ENCODE assay signal across 1 cellular context in the genomic region with DNA sequence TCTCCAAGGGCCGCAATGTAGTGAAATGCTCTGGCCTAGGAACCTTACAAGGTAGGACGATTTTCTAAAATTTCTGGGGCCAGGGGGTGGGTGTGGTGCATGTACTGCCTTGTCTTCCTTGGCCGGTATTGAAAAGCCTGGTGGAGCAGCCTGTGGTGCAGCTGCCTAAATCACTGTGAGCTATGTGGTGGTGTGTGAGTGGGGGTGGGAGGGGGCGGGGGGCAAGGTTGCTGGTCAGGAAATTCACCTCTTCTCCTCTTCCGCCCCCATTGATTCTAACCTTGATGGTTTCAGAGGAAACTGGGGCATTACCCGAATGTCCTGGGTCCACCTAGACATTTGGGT.
TF ChIP-seq lines count a peak whose summit lies in the region.

No MANE protein-coding gene starts in this region.

TF ChIP-seq in IMR-90, 13 proteins besides CTCF, POLR2A, EP300 and RAD21 (continued from another document):
- TF ChIP-seq USF2 (IDR thresholded peaks at IDR 0.05; ENCODE audit: low read depth, low read length) (no peak), RCOR1 (IDR thresholded peaks at IDR 0.05; ENCODE audit: insufficient replicate concordance, low read length) (no peak), CHD1 (IDR thresholded peaks at IDR 0.05; ENCODE audit: low read depth, low read length) (no peak)
